18 cellular contexts compared by ENCODE assay signal in the genomic region with DNA sequence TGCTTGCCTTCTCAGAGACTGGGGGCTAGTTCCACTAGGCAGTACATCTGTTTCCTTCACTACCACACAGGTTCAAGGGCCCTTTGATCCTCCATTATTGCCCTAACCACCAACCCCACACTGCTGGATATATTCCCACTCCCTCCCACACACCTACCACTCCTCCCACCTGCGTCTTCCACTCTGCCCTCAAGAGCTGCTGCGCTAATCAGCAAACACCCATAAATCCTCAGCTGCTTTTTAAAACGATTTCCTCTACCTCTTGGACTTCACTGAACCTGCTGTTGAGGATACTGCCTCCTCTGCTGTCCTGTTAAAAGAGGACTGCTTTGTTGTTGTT.
DNase-seq lines count a peak whose midpoint lies in the region; ATAC-seq and TF ChIP-seq lines count a peak whose summit lies in the region.
"Had no signal": no experiment of that assay in that cellular context is flagged by ENCODE, and none has a peak within 500 bp of the region (broad histone marks: within the 10 kb centered on the region; RNA-seq: fewer than 3 reads in every experiment).

No MANE protein-coding gene starts in this region.

- no peaks in the 10 kb centered on the region for H3K36me3 ChIP-seq in MG63

- ATAC-seq in left lobe of liver = peak; percentile 46
- no peak for ATAC-seq in HG03175 (IDR thresholded peaks at IDR 0.05; ENCODE audit: unreplicated experiment)
- ATAC-seq in HG03354 (IDR thresholded peaks at IDR 0.05; ENCODE audit: poor library complexity, severe bottlenecking, unreplicated experiment) = no peak
- ATAC-seq: foreskin keratinocyte, GM12878 had no signal

- TF ChIP-seq CTCF in CD14-positive monocyte (IDR thresholded peaks at IDR 0.05) = no peak

- H3K4me1 Mint-ChIP-seq in CD14-positive monocyte = peaks cover 6% of the 10 kb centered on the region
- H3K4me1 Mint-ChIP-seq: activated CD4-positive, alpha-beta T cell treated with anti-CD3 and anti-CD28 coated beads, Interleukin-2, amount 10 ng/mL, durations not matched to agents 7 days and 5 days had no signal

- H3K27me3 ChIP-seq in MG63 = no peaks in the 10 kb centered on the region
- H3K27me3 ChIP-seq: foreskin keratinocyte, suprapubic skin had no signal

- H3K4me3 ChIP-seq in MG63 = no peak overlapping the region
- H3K4me3 ChIP-seq: GM12878, suprapubic skin had no signal

- H3K27ac Mint-ChIP-seq in CD14-positive monocyte = peak overlapping the region in 4 of 7 donors; percentile 30 to 51 (median 48)
- H3K27ac Mint-ChIP-seq: activated CD4-positive, alpha-beta T cell treated with anti-CD3 and anti-CD28 coated beads, Interleukin-2, amount 10 ng/mL, durations not matched to agents 7 days and 5 days; dendritic cell treated with granulocyte-macrophage colony-stimulating factor and Interleukin-4, amounts not matched to agents 40 ng/mL and 50 ng/mL, for 4 days had no signal

- in situ Hi-C loops in KBM-7 (cut with MboI; ENCODE audit: low pct_unique_long_range_greater_than_20kb, low sequenced_read_pairs) = no loop called here

- peaks cover 43% of the 10 kb centered on the region in 2 donors for H3K36me3 Mint-ChIP-seq in CD14-positive monocyte

- intact Hi-C loops in CD14-positive monocyte (cut with micrococcal nuclease) = no loop called here

- peaks cover 0 to 1% (median 0%) of the 10 kb centered on the region in 3 donors for H3K27me3 Mint-ChIP-seq in CD14-positive monocyte (ENCODE audit: low read depth in 3 of 3)
- H3K27me3 Mint-ChIP-seq: activated CD4-positive, alpha-beta T cell treated with anti-CD3 and anti-CD28 coated beads, Interleukin-2, amount 10 ng/mL, durations not matched to agents 7 days and 5 days; activated naive CD8-positive, alpha-beta T cell; dendritic cell treated with granulocyte-macrophage colony-stimulating factor and Interleukin-4, amounts not matched to agents 40 ng/mL and 50 ng/mL, for 4 days had no signal

- no peak overlapping the region for H3K4me3 Mint-ChIP-seq in CD14-positive monocyte
- H3K4me3 Mint-ChIP-seq: activated CD4-positive, alpha-beta T cell treated with anti-CD3 and anti-CD28 coated beads, Interleukin-2, amount 10 ng/mL, durations not matched to agents 7 days and 5 days; activated naive CD8-positive, alpha-beta T cell; dendritic cell treated with granulocyte-macrophage colony-stimulating factor and Interleukin-4, amounts not matched to agents 40 ng/mL and 50 ng/mL, for 4 days had no signal

- DNase-seq in CD14-positive monocyte (ENCODE audit: low spot score) (no peak), KBM-7 (peak; percentile 38), NCI-H510A treated with DMSO at 0.1 percent for 48 hours (lab: John Stamatoyannopoulos, UW) (peak; percentile 68), left lobe of liver (ENCODE audit: low spot score) (no peak), MG63 (no peak), CD1c-positive myeloid dendritic cell (ENCODE audit: extremely low spot score) (no peak)
- DNase-seq: activated CD4-positive, alpha-beta T cell treated with anti-CD3 and anti-CD28 coated beads, Interleukin-2, amount 10 ng/mL, durations not matched to agents 7 days and 5 days; activated T-cell treated with anti-CD3 and anti-CD28 coated beads, Interleukin-2, amount 50 U/mL, for 1 hour; foreskin keratinocyte; nucleus accumbens; right cardiac atrium; stimulated activated CD4-positive, alpha-beta T cell treated with anti-CD3 and anti-CD28 coated beads, Interleukin-1b, Interleukin-23, amount 100 ng/mL, for 48 hours had no signal

- peaks cover 0 to 2% (median 0%) of the 10 kb centered on the region in 7 donors for H3K9me3 Mint-ChIP-seq in CD14-positive monocyte
- H3K9me3 Mint-ChIP-seq: activated CD4-positive, alpha-beta T cell treated with anti-CD3 and anti-CD28 coated beads, Interleukin-2, amount 10 ng/mL, durations not matched to agents 7 days and 5 days; dendritic cell treated with granulocyte-macrophage colony-stimulating factor and Interleukin-4, amounts not matched to agents 40 ng/mL and 50 ng/mL, for 4 days had no signal

- no peaks in the 10 kb centered on the region for H3K9me3 ChIP-seq in MG63
- H3K9me3 ChIP-seq: suprapubic skin had no signal

Comparison
In these comparisons a context has a peak if more than half of its experiments do, and no peak if none do; other contexts are left out.
1. DNase-seq: peak in KBM-7 (single experiment) and NCI-H510A treated with DMSO at 0.1 percent for 48 hours (single experiment); none in CD14-positive monocyte (single experiment), left lobe of liver (single experiment), MG63 (single experiment) and CD1c-positive myeloid dendritic cell (single experiment).